Comparison of ENCODE assay signal across 1 cellular context in genomic region chr9:93950619-93951601, GRCh38.
A peak's percentile ranks its signal among the peaks of the same experiment; 100 is the strongest.
TF ChIP-seq lines count a peak whose summit lies in the region.

No MANE protein-coding gene starts in this region.

TF ChIP-seq in HepG2, 621 proteins besides CTCF, POLR2A, EP300 and RAD21 (continued from another document):
- TF ChIP-seq TEAD3 (CRISPR knock-in tag; optimal IDR thresholded peaks at IDR 0.05; ENCODE audit: borderline replicate concordance): no peak
- no peak for TF ChIP-seq ZNF264 (CRISPR knock-in tag; IDR thresholded peaks at IDR 0.05)
- no peak for TF ChIP-seq ZNF564 (CRISPR knock-in tag; IDR thresholded peaks at IDR 0.05)
- no peak for TF ChIP-seq AGO2 (optimal IDR thresholded peaks at IDR 0.05; ENCODE audit: low read depth, low read length)
- TF ChIP-seq ATF1 (CRISPR knock-in tag; IDR thresholded peaks at IDR 0.05): no peak
- no peak for TF ChIP-seq ZSCAN30 (CRISPR knock-in tag; IDR thresholded peaks at IDR 0.05)
- TF ChIP-seq GABPB1 (CRISPR knock-in tag; IDR thresholded peaks at IDR 0.05): peak; percentile 65
- TF ChIP-seq, protein P1, sequence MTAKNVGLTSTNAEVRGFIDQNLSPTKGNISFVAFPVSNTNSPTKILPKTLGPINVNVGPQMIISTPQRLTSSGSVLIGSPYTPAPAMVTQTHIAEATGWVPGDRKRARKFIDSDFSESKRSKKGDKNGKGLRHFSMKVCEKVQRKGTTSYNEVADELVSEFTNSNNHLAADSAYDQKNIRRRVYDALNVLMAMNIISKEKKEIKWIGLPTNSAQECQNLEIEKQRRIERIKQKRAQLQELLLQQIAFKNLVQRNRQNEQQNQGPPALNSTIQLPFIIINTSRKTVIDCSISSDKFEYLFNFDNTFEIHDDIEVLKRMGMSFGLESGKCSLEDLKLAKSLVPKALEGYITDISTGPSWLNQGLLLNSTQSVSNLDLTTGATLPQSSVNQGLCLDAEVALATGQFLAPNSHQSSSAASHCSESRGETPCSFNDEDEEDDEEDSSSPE (CRISPR knock-in tag; IDR thresholded peaks at IDR 0.05): no peak
- no peak for TF ChIP-seq ZNF841 (CRISPR knock-in tag; IDR thresholded peaks at IDR 0.05; ENCODE audit: borderline replicate concordance)
- TF ChIP-seq, protein P2, sequence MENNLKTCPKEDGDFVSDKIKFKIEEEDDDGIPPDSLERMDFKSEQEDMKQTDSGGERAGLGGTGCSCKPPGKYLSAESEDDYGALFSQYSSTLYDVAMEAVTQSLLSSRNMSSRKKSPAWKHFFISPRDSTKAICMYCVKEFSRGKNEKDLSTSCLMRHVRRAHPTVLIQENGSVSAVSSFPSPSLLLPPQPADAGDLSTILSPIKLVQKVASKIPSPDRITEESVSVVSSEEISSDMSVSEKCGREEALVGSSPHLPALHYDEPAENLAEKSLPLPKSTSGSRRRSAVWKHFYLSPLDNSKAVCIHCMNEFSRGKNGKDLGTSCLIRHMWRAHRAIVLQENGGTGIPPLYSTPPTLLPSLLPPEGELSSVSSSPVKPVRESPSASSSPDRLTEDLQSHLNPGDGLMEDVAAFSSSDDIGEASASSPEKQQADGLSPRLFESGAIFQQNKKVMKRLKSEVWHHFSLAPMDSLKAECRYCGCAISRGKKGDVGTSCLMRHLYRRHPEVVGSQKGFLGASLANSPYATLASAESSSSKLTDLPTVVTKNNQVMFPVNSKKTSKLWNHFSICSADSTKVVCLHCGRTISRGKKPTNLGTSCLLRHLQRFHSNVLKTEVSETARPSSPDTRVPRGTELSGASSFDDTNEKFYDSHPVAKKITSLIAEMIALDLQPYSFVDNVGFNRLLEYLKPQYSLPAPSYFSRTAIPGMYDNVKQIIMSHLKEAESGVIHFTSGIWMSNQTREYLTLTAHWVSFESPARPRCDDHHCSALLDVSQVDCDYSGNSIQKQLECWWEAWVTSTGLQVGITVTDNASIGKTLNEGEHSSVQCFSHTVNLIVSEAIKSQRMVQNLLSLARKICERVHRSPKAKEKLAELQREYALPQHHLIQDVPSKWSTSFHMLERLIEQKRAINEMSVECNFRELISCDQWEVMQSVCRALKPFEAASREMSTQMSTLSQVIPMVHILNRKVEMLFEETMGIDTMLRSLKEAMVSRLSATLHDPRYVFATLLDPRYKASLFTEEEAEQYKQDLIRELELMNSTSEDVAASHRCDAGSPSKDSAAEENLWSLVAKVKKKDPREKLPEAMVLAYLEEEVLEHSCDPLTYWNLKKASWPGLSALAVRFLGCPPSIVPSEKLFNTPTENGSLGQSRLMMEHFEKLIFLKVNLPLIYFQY (CRISPR knock-in tag; IDR thresholded peaks at IDR 0.05; ENCODE audit: borderline replicate concordance): no peak
- no peak for TF ChIP-seq TBX3 (IDR thresholded peaks at IDR 0.05; ENCODE audit: borderline replicate concordance)
- no peak for TF ChIP-seq ZNF703 (CRISPR knock-in tag; IDR thresholded peaks at IDR 0.05; ENCODE audit: borderline replicate concordance)
- TF ChIP-seq NBN (conservative IDR thresholded peaks at IDR 0.05): no peak
- TF ChIP-seq ZBTB39 (CRISPR knock-in tag; IDR thresholded peaks at IDR 0.05): no peak
- TF ChIP-seq, protein P3, sequence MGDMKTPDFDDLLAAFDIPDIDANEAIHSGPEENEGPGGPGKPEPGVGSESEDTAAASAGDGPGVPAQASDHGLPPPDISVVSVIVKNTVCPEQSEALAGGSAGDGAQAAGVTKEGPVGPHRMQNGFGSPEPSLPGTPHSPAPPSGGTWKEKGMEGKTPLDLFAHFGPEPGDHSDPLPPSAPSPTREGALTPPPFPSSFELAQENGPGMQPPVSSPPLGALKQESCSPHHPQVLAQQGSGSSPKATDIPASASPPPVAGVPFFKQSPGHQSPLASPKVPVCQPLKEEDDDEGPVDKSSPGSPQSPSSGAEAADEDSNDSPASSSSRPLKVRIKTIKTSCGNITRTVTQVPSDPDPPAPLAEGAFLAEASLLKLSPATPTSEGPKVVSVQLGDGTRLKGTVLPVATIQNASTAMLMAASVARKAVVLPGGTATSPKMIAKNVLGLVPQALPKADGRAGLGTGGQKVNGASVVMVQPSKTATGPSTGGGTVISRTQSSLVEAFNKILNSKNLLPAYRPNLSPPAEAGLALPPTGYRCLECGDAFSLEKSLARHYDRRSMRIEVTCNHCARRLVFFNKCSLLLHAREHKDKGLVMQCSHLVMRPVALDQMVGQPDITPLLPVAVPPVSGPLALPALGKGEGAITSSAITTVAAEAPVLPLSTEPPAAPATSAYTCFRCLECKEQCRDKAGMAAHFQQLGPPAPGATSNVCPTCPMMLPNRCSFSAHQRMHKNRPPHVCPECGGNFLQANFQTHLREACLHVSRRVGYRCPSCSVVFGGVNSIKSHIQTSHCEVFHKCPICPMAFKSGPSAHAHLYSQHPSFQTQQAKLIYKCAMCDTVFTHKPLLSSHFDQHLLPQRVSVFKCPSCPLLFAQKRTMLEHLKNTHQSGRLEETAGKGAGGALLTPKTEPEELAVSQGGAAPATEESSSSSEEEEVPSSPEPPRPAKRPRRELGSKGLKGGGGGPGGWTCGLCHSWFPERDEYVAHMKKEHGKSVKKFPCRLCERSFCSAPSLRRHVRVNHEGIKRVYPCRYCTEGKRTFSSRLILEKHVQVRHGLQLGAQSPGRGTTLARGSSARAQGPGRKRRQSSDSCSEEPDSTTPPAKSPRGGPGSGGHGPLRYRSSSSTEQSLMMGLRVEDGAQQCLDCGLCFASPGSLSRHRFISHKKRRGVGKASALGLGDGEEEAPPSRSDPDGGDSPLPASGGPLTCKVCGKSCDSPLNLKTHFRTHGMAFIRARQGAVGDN (CRISPR knock-in tag; IDR thresholded peaks at IDR 0.05): peak; percentile 54
- TF ChIP-seq ZNF674 (CRISPR knock-in tag; IDR thresholded peaks at IDR 0.05; ENCODE audit: low read depth): no peak
- peak; percentile 34; the same call in 1 of the 2 replicates for TF ChIP-seq UBTF (CRISPR knock-in tag; IDR thresholded peaks at IDR 0.05)
- no peak for TF ChIP-seq THRA (CRISPR knock-in tag; IDR thresholded peaks at IDR 0.05; ENCODE audit: borderline replicate concordance)
- no peak for TF ChIP-seq CREB1 (IDR thresholded peaks at IDR 0.05)
- no peak for TF ChIP-seq CREB1 (CRISPR knock-in tag; IDR thresholded peaks at IDR 0.05)
- 0 out of 2 replicates have a peak, but pooled peaks have one; percentile 14 for TF ChIP-seq ETV5 (CRISPR knock-in tag; IDR thresholded peaks at IDR 0.05; ENCODE audit: borderline replicate concordance)
- TF ChIP-seq, protein P4, sequence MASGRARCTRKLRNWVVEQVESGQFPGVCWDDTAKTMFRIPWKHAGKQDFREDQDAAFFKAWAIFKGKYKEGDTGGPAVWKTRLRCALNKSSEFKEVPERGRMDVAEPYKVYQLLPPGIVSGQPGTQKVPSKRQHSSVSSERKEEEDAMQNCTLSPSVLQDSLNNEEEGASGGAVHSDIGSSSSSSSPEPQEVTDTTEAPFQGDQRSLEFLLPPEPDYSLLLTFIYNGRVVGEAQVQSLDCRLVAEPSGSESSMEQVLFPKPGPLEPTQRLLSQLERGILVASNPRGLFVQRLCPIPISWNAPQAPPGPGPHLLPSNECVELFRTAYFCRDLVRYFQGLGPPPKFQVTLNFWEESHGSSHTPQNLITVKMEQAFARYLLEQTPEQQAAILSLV (CRISPR knock-in tag; IDR thresholded peaks at IDR 0.05; ENCODE audit: borderline replicate concordance): no peak
- TF ChIP-seq, protein P5, sequence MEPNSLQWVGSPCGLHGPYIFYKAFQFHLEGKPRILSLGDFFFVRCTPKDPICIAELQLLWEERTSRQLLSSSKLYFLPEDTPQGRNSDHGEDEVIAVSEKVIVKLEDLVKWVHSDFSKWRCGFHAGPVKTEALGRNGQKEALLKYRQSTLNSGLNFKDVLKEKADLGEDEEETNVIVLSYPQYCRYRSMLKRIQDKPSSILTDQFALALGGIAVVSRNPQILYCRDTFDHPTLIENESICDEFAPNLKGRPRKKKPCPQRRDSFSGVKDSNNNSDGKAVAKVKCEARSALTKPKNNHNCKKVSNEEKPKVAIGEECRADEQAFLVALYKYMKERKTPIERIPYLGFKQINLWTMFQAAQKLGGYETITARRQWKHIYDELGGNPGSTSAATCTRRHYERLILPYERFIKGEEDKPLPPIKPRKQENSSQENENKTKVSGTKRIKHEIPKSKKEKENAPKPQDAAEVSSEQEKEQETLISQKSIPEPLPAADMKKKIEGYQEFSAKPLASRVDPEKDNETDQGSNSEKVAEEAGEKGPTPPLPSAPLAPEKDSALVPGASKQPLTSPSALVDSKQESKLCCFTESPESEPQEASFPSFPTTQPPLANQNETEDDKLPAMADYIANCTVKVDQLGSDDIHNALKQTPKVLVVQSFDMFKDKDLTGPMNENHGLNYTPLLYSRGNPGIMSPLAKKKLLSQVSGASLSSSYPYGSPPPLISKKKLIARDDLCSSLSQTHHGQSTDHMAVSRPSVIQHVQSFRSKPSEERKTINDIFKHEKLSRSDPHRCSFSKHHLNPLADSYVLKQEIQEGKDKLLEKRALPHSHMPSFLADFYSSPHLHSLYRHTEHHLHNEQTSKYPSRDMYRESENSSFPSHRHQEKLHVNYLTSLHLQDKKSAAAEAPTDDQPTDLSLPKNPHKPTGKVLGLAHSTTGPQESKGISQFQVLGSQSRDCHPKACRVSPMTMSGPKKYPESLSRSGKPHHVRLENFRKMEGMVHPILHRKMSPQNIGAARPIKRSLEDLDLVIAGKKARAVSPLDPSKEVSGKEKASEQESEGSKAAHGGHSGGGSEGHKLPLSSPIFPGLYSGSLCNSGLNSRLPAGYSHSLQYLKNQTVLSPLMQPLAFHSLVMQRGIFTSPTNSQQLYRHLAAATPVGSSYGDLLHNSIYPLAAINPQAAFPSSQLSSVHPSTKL (CRISPR knock-in tag; IDR thresholded peaks at IDR 0.05): no peak
- no peak for TF ChIP-seq ZNF782 (CRISPR knock-in tag; IDR thresholded peaks at IDR 0.05; ENCODE audit: borderline replicate concordance)
- no peak for TF ChIP-seq MXD4 (CRISPR knock-in tag; IDR thresholded peaks at IDR 0.05)
- TF ChIP-seq ZNF616 (CRISPR knock-in tag; IDR thresholded peaks at IDR 0.05; ENCODE audit: low read depth): no peak
- TF ChIP-seq MAFK (conservative IDR thresholded peaks at IDR 0.05 in 1 of 2, IDR thresholded peaks at IDR 0.05 in 1 of 2; ENCODE audit: low read length in 2 of 2): no peak
TF ChIP-seq in HepG2: peak in this region for 10.
